Comparison of ENCODE assay signal across 25 cellular contexts in the genomic region with DNA sequence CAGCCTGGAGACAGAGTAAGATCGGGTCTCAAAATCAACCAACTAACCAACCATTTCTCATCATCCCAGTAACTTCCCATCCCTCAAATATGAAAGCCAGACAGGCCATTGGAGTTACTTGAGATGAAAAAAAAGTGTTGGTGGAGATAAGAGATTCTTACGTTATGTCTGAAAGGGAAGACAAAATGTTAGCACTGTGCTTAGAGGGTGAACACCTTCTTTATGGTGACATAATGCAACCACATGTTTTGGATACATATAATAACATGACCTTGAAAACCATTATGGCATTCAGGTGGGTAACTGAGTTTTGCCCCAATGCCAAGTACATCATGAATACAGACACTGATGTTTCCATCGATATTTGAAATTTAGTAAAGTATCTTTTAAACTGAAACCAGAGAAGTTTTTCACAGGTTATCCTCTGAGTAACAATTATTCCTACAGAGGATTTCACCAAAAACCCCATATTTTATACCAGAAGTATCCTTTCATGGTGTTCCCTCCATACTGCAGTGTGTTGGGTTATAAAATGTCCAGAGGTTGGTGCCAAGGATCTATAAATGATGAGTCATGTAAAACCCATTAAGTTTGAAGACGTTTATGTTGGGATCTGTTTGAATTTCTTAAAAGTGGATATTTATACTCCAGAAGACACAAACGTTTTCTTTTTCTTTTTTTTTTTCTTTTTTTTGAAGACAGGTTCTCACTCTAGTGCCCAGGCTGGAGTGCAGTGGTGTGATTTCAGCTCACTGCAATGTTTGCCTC. TPM values are rescaled to one million over a fixed set of nuclear protein-coding genes. Genes with fewer than 3 reads are reported as not detected.
A peak's percentile ranks its signal among the peaks of the same experiment; 100 is the strongest.
DNase-seq lines count a peak whose midpoint lies in the region; ATAC-seq and TF ChIP-seq lines count a peak whose summit lies in the region.
"Had no signal": no experiment of that assay in that cellular context is flagged by ENCODE, and none has a peak within 500 bp of the region (broad histone marks: within the 10 kb centered on the region; RNA-seq: fewer than 3 reads in every experiment).

No MANE protein-coding gene starts in this region.

- peaks cover 59% of the 10 kb centered on the region for H3K36me3 Mint-ChIP-seq in activated naive CD4-positive, alpha-beta T cell treated with anti-CD3 and anti-CD28 coated beads, Interleukin-2, amount 10 ng/mL, durations not matched to agents 7 days and 5 days
- H3K36me3 Mint-ChIP-seq in activated naive CD4-positive, alpha-beta T cell treated with anti-CD3 and anti-CD28 coated beads for 36 hours (ENCODE audit: low read depth) = peaks cover 10% of the 10 kb centered on the region
- H3K36me3 Mint-ChIP-seq in activated T-helper 17 cell treated with anti-CD3 and anti-CD28 coated beads, Interleukin-2, amount 50 U/mL, for 72 hours (ENCODE audit: low read depth) = peaks cover 28% of the 10 kb centered on the region
- H3K36me3 Mint-ChIP-seq in natural killer cell treated with Interleukin-12 subunit alpha and Interleukin-12 subunit beta and Interleukin-15 and Interleukin-18, amount 100 ng/mL, for 72 hours = no peaks in the 10 kb centered on the region
- H3K36me3 Mint-ChIP-seq: WTC11 had no signal

- no peak overlapping the region for H3K4me3 Mint-ChIP-seq in activated naive CD4-positive, alpha-beta T cell treated with anti-CD3 and anti-CD28 coated beads, Interleukin-2, amount 10 ng/mL, durations not matched to agents 7 days and 5 days
- no peak overlapping the region for H3K4me3 Mint-ChIP-seq in activated naive CD4-positive, alpha-beta T cell treated with anti-CD3 and anti-CD28 coated beads for 36 hours
- peak overlapping the region; percentile 50 for H3K4me3 Mint-ChIP-seq in activated T-helper 17 cell treated with anti-CD3 and anti-CD28 coated beads, Interleukin-2, amount 50 U/mL, for 72 hours
- no peak overlapping the region for H3K4me3 Mint-ChIP-seq in natural killer cell treated with Interleukin-12 subunit alpha and Interleukin-12 subunit beta and Interleukin-15 and Interleukin-18, amount 100 ng/mL, for 72 hours
- H3K4me3 Mint-ChIP-seq: GM23338, WTC11 had no signal

- intact Hi-C loops in activated naive CD4-positive, alpha-beta T cell treated with anti-CD3 and anti-CD28 coated beads for 36 hours (cut with micrococcal nuclease) = no loop called here

- no peak for DNase-seq in activated naive CD4-positive, alpha-beta T cell treated with anti-CD3 and anti-CD28 coated beads, Interleukin-2, amount 10 ng/mL, durations not matched to agents 7 days and 5 days
- no peak for DNase-seq in activated naive CD4-positive, alpha-beta T cell treated with anti-CD3 and anti-CD28 coated beads for 36 hours
- peak; percentile 12 for DNase-seq in ELR (ENCODE audit: low read depth)
- DNase-seq in natural killer cell treated with Interleukin-12 subunit alpha and Interleukin-12 subunit beta and Interleukin-15 and Interleukin-18, amount 100 ng/mL, for 72 hours (ENCODE audit: low spot score) = no peak
- DNase-seq in WERI-Rb-1 = no peak
- DNase-seq in iPS-NIHi7 (ENCODE audit: extremely low spot score) = no peak
- DNase-seq: Calu3; central memory CD4-positive, alpha-beta T cell; foreskin melanocyte; heart right ventricle; NCI-H2029; NCI-H2227 treated with DMSO at 0.1 percent for 48 hours; NCI-H69; right cardiac atrium; SIG-M5; stimulated activated CD4-positive, alpha-beta T cell treated with anti-CD3 and anti-CD28 coated beads, Interleukin-4, amount 100 ng/mL, for 1 hour had no signal

- no peak for ATAC-seq in activated T-helper 17 cell treated with anti-CD3 and anti-CD28 coated beads, Interleukin-2, amount 50 U/mL, for 72 hours (replicated peaks)
- ATAC-seq in natural killer cell treated with Interleukin-12 subunit alpha and Interleukin-12 subunit beta and Interleukin-15 and Interleukin-18, amount 100 ng/mL, for 72 hours = no peak
- no peak for ATAC-seq in GM19351 (IDR thresholded peaks at IDR 0.05; ENCODE audit: unreplicated experiment)
- ATAC-seq: GM23338, heart right ventricle, right cardiac atrium, WTC11 had no signal

- no peaks in the 10 kb centered on the region for H3K27me3 ChIP-seq in WERI-Rb-1 (ENCODE audit: insufficient read depth, low read depth, severe bottlenecking)
- H3K27me3 ChIP-seq: BLaER1, esophagus muscularis mucosa, heart right ventricle, suprapubic skin had no signal

- H3K9me3 ChIP-seq in WERI-Rb-1 (ENCODE audit: severe bottlenecking) = no peaks in the 10 kb centered on the region
- H3K9me3 ChIP-seq: esophagus muscularis mucosa, heart right ventricle, suprapubic skin had no signal

- H3K9me3 Mint-ChIP-seq in activated naive CD4-positive, alpha-beta T cell treated with anti-CD3 and anti-CD28 coated beads, Interleukin-2, amount 10 ng/mL, durations not matched to agents 7 days and 5 days = no peaks in the 10 kb centered on the region
- no peaks in the 10 kb centered on the region for H3K9me3 Mint-ChIP-seq in activated naive CD4-positive, alpha-beta T cell treated with anti-CD3 and anti-CD28 coated beads for 36 hours
- no peaks in the 10 kb centered on the region for H3K9me3 Mint-ChIP-seq in activated T-helper 17 cell treated with anti-CD3 and anti-CD28 coated beads, Interleukin-2, amount 50 U/mL, for 72 hours
- no peaks in the 10 kb centered on the region for H3K9me3 Mint-ChIP-seq in natural killer cell treated with Interleukin-12 subunit alpha and Interleukin-12 subunit beta and Interleukin-15 and Interleukin-18, amount 100 ng/mL, for 72 hours
- H3K9me3 Mint-ChIP-seq: dendritic cell treated with granulocyte-macrophage colony-stimulating factor and Interleukin-4, amounts not matched to agents 40 ng/mL and 50 ng/mL, for 4 days; GM23338; WTC11 had no signal

- H3K27ac ChIP-seq in WERI-Rb-1 = no peak overlapping the region
- H3K27ac ChIP-seq: BLaER1, esophagus muscularis mucosa, heart right ventricle, suprapubic skin had no signal

- H3K4me3 ChIP-seq in WERI-Rb-1 (ENCODE audit: low read depth, low read length) = no peak overlapping the region
- H3K4me3 ChIP-seq: BLaER1, esophagus muscularis mucosa, GM23338, heart right ventricle, lung, suprapubic skin had no signal

- H3K4me1 Mint-ChIP-seq in activated naive CD4-positive, alpha-beta T cell treated with anti-CD3 and anti-CD28 coated beads, Interleukin-2, amount 10 ng/mL, durations not matched to agents 7 days and 5 days = peaks cover 69% of the 10 kb centered on the region
- H3K4me1 Mint-ChIP-seq in activated naive CD4-positive, alpha-beta T cell treated with anti-CD3 and anti-CD28 coated beads for 36 hours (ENCODE audit: low read depth) = peaks cover 79% of the 10 kb centered on the region
- H3K4me1 Mint-ChIP-seq in activated T-helper 17 cell treated with anti-CD3 and anti-CD28 coated beads, Interleukin-2, amount 50 U/mL, for 72 hours = peaks cover 34% of the 10 kb centered on the region
- H3K4me1 Mint-ChIP-seq in natural killer cell treated with Interleukin-12 subunit alpha and Interleukin-12 subunit beta and Interleukin-15 and Interleukin-18, amount 100 ng/mL, for 72 hours (ENCODE audit: low read depth in 2 of 2) = peaks cover 42 to 51% of the 10 kb centered on the region in 2 donors
- H3K4me1 Mint-ChIP-seq: GM23338, WTC11 had no signal

- CTCF ChIA-PET in activated naive CD4-positive, alpha-beta T cell treated with anti-CD3 and anti-CD28 coated beads, Interleukin-2, amount 10 ng/mL, durations not matched to agents 7 days and 5 days (lab: Charles Lee) = interaction anchor here (1.4 kb wide), 1 partner anchor 15 kb away, joined by 3 read pairs; no protein-coding TSS in a partner anchor
- CTCF ChIA-PET in activated naive CD4-positive, alpha-beta T cell treated with anti-CD3 and anti-CD28 coated beads for 36 hours (lab: Charles Lee) = interaction anchor here (1.4 to 4.0 kb wide), 4 partner anchors 11 to 33 kb away, joined by 4 to 14 read pairs (median 5); no protein-coding TSS in a partner anchor

- no peak for TF ChIP-seq CTCF in WERI-Rb-1 (IDR thresholded peaks at IDR 0.05; ENCODE audit: low read depth, low read length)

- no peaks in the 10 kb centered on the region for H3K36me3 ChIP-seq in WERI-Rb-1
- H3K36me3 ChIP-seq: esophagus muscularis mucosa, suprapubic skin had no signal

- peak overlapping the region; percentile 69 for H3K27ac Mint-ChIP-seq in activated naive CD4-positive, alpha-beta T cell treated with anti-CD3 and anti-CD28 coated beads, Interleukin-2, amount 10 ng/mL, durations not matched to agents 7 days and 5 days
- H3K27ac Mint-ChIP-seq in activated naive CD4-positive, alpha-beta T cell treated with anti-CD3 and anti-CD28 coated beads for 36 hours = no peak overlapping the region
- H3K27ac Mint-ChIP-seq in activated T-helper 17 cell treated with anti-CD3 and anti-CD28 coated beads, Interleukin-2, amount 50 U/mL, for 72 hours = no peak overlapping the region
- peak overlapping the region; percentile 26 to 72 for H3K27ac Mint-ChIP-seq in natural killer cell treated with Interleukin-12 subunit alpha and Interleukin-12 subunit beta and Interleukin-15 and Interleukin-18, amount 100 ng/mL, for 72 hours
- H3K27ac Mint-ChIP-seq: GM23338, WTC11 had no signal

- H3K27me3 Mint-ChIP-seq in activated naive CD4-positive, alpha-beta T cell treated with anti-CD3 and anti-CD28 coated beads, Interleukin-2, amount 10 ng/mL, durations not matched to agents 7 days and 5 days = no peaks in the 10 kb centered on the region
- H3K27me3 Mint-ChIP-seq in activated naive CD4-positive, alpha-beta T cell treated with anti-CD3 and anti-CD28 coated beads for 36 hours (ENCODE audit: low read depth) = no peaks in the 10 kb centered on the region
- no peaks in the 10 kb centered on the region for H3K27me3 Mint-ChIP-seq in activated T-helper 17 cell treated with anti-CD3 and anti-CD28 coated beads, Interleukin-2, amount 50 U/mL, for 72 hours
- H3K27me3 Mint-ChIP-seq in natural killer cell treated with Interleukin-12 subunit alpha and Interleukin-12 subunit beta and Interleukin-15 and Interleukin-18, amount 100 ng/mL, for 72 hours = no peaks in the 10 kb centered on the region
- H3K27me3 Mint-ChIP-seq: dendritic cell treated with granulocyte-macrophage colony-stimulating factor and Interleukin-4, amounts not matched to agents 40 ng/mL and 50 ng/mL, for 4 days had no signal

RNA-seq across cellular contexts. Expression of a gene that starts 45.5 kb away (rescaled TPM):
- 10 to 100 TPM; 77.4 to 79.5 TPM for total RNA-seq in activated naive CD4-positive, alpha-beta T cell treated with anti-CD3 and anti-CD28 coated beads for 36 hours
- 100 to 1,000 TPM in 1 of 2 donors, 10 to 100 TPM in 1; 94.3 to 203 TPM for total RNA-seq in activated T-helper 17 cell treated with anti-CD3 and anti-CD28 coated beads, Interleukin-2, amount 50 U/mL, for 72 hours
- 100 to 1,000 TPM in 1 of 2 donors, 10 to 100 TPM in 1; 97.1 to 114 TPM for total RNA-seq in natural killer cell treated with Interleukin-12 subunit alpha and Interleukin-12 subunit beta and Interleukin-15 and Interleukin-18, amount 100 ng/mL, for 72 hours

Comparison
In these comparisons a context has a peak if more than half of its experiments do, and no peak if none do; other contexts are left out.
1. H3K27ac Mint-ChIP-seq: peak in activated naive CD4-positive, alpha-beta T cell treated with anti-CD3 and anti-CD28 coated beads, Interleukin-2, amount 10 ng/mL, durations not matched to agents 7 days and 5 days (single experiment) and natural killer cell treated with Interleukin-12 subunit alpha and Interleukin-12 subunit beta and Interleukin-15 and Interleukin-18, amount 100 ng/mL, for 72 hours (2 of 2); none in activated naive CD4-positive, alpha-beta T cell treated with anti-CD3 and anti-CD28 coated beads for 36 hours (single experiment) and activated T-helper 17 cell treated with anti-CD3 and anti-CD28 coated beads, Interleukin-2, amount 50 U/mL, for 72 hours (single experiment).